In the genomic region with DNA sequence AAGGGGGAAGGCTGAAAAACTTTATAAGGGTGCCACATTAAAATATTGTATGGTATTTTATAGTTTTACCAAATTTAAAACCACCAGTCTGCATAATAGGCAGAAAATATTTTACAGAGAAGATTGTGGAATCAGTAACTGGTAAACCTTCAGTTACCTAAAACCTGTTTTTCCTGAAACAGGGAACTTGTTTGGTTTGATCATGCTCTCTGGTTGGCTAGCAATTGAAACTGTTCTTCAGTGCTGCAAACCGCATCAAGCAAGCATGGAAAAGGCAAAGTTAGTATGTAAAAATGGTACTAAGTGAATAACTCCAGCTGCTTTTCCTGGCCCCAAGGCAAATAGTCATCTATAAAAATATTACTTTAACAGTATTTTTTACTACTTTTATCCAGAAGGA, we compare ENCODE assay signal across 15 cellular contexts.
"Had no signal": no experiment of that assay in that cellular context is flagged by ENCODE, and none has a peak within 500 bp of the region (broad histone marks: within the 10 kb centered on the region; RNA-seq: fewer than 3 reads in every experiment).

No MANE protein-coding gene starts in this region.

- H3K4me2 ChIP-seq: smooth muscle cell had no signal

- H3K9me3 ChIP-seq: right lobe of liver, suprapubic skin, upper lobe of left lung had no signal

- H3K4me3 ChIP-seq: right lobe of liver, smooth muscle cell, suprapubic skin, upper lobe of left lung had no signal

- ATAC-seq: activated CD4-positive, CD25-positive, alpha-beta regulatory T cell treated with anti-CD3 and anti-CD28 coated beads, Interleukin-2, amount 50 U/mL, for 24 hours; left ventricle myocardium superior; right lobe of liver; stimulated activated naive CD8-positive, alpha-beta T cell treated with anti-CD3 and anti-CD28 coated beads, Interleukin-15, Interleukin-2, amounts not matched to agents 100 U/mL and 50 U/mL, for 24 hours had no signal

- H3K36me3 ChIP-seq: right lobe of liver, suprapubic skin, upper lobe of left lung had no signal

- H3K4me1 ChIP-seq: right lobe of liver, suprapubic skin, upper lobe of left lung had no signal

- H3K27ac ChIP-seq: right lobe of liver, suprapubic skin, upper lobe of left lung had no signal

- H3K27me3 ChIP-seq: right lobe of liver, suprapubic skin, upper lobe of left lung had no signal

- DNase-seq: activated CD4-positive, alpha-beta T cell treated with anti-CD3 and anti-CD28 coated beads, Interleukin-2, amount 50 U/mL, for 1 hour; activated naive CD4-positive, alpha-beta T cell; activated naive CD8-positive, alpha-beta T cell treated with anti-CD3 and anti-CD28 coated beads, Interleukin-2, amount 10 ng/mL, durations not matched to agents 7 days and 5 days; aorta; kidney; left ventricle myocardium superior; mesendoderm; nephron progenitor cell; occipital lobe; right lobe of liver; stimulated activated naive CD8-positive, alpha-beta T cell treated with anti-CD3 and anti-CD28 coated beads, Interleukin-15, Interleukin-2, amounts not matched to agents 100 U/mL and 50 U/mL, for 24 hours; upper lobe of left lung had no signal

- FAIRE-seq: kidney had no signal
